ENCODE assay signal across 8 cellular contexts in genomic region chr11:60906132-60906972, GRCh38. TPM values are rescaled to one million over a fixed set of nuclear protein-coding genes. Genes with fewer than 3 reads are reported as not detected.
DNase-seq lines count a peak whose midpoint lies in the region; ATAC-seq and TF ChIP-seq lines count a peak whose summit lies in the region.

Gene PRPF19, minus strand, starts transcription at chr11:60906585. Its CDS starts 203 bp downstream, at chr11:60906382.

- ATAC-seq in GM19035 (IDR thresholded peaks at IDR 0.05; ENCODE audit: unreplicated experiment) (peak; percentile 80), HG03378 (IDR thresholded peaks at IDR 0.05; ENCODE audit: unreplicated experiment) (peak; percentile 82)

- peaks cover 2% of the 10 kb centered on the region for H3K27me3 ChIP-seq in kidney epithelial cell (ENCODE audit: control insufficient read depth, insufficient read depth, low read length)

- TF ChIP-seq CTCF in AG09319 (IDR thresholded peaks at IDR 0.05; ENCODE audit: low read depth, low read length) (no peak), kidney epithelial cell (IDR thresholded peaks at IDR 0.05; ENCODE audit: insufficient read depth, low read length, poor library complexity, severe bottlenecking) (no peak)

- peaks cover 1% of the 10 kb centered on the region for H3K36me3 ChIP-seq in kidney epithelial cell (ENCODE audit: control insufficient read depth, insufficient read depth, low read length)

- DNase-seq in AG09319 (ENCODE audit: extremely low read depth, low read depth) (peak; percentile 70), NCI-H460 (ENCODE audit: extremely low read depth, low read depth) (peak; percentile 93), cerebellum (ENCODE audit: low spot score) (peak; percentile 98), kidney epithelial cell (ENCODE audit: low read depth) (peak; percentile 82)
- peak; percentile 99 for DNase-seq in activated CD4-positive, CD25-positive, alpha-beta regulatory T cell treated with anti-CD3 and anti-CD28 coated beads, Interleukin-2, amount 50 U/mL, for 72 hours
- DNase-seq in stimulated activated CD4-positive, alpha-beta T cell treated with anti-CD3 and anti-CD28 coated beads, Interleukin-15, amount 100 ng/mL, for 48 hours (ENCODE audit: low read depth in 2 of 2): peak; percentile 96 to 99

- peak within 1 kb of the TSS; percentile 81 for H3K4me3 ChIP-seq in kidney epithelial cell (ENCODE audit: low read depth, low read length)

RNA-seq across cellular contexts. Expression of gene PRPF19, which starts in this region (rescaled TPM):
- 48.8 and 49.5 TPM in 2 replicates for total RNA-seq in NCI-H460 (2014; rRNA removed; shearing (Covaris generic))
- 30.6 and 46.4 TPM in 2 replicates for polyA plus RNA-seq in NCI-H460 (2014; cell fraction: nucleus; rRNA removed)
- total RNA-seq in cerebellum (48.2 TPM), kidney epithelial cell (98.8 and 112 TPM in 2 replicates)

Comparison
In these comparisons a context has a peak if more than half of its experiments do, and no peak if none do; other contexts are left out.
1. Peak in every context shown above with its lines: DNase-seq, ATAC-seq and H3K4me3 ChIP-seq.